In genomic region chrY:2824493-2824892, GRCh38 we compare ENCODE assay signal across 2 cellular contexts.
TF ChIP-seq lines count a peak whose summit lies in the region.

No MANE protein-coding gene starts in this region.

TF ChIP-seq in HepG2, 621 proteins besides CTCF, POLR2A, EP300 and RAD21:
- TF ChIP-seq ZNF616 (CRISPR knock-in tag; IDR thresholded peaks at IDR 0.05; ENCODE audit: low read depth) (no peak), HNF1B (CRISPR knock-in tag; IDR thresholded peaks at IDR 0.05) (no peak), FOSL1 (CRISPR knock-in tag; IDR thresholded peaks at IDR 0.05; ENCODE audit: borderline replicate concordance) (peak; percentile 65; the same call in 1 of the 2 replicates), ZNF597 (CRISPR knock-in tag; IDR thresholded peaks at IDR 0.05) (no peak), ZNF367 (CRISPR knock-in tag; IDR thresholded peaks at IDR 0.05; ENCODE audit: borderline replicate concordance) (no peak), HNF4A (CRISPR knock-in tag; IDR thresholded peaks at IDR 0.05) (peak; percentile 51), MED1 (CRISPR knock-in tag; IDR thresholded peaks at IDR 0.05) (peak; percentile 78), FOXP4 (CRISPR knock-in tag; IDR thresholded peaks at IDR 0.05) (peak; percentile 47; the same call in 1 of the 2 replicates), ASH2L (IDR thresholded peaks at IDR 0.05; ENCODE audit: insufficient read length, low read depth, low read length) (peak; percentile 25), SALL1 (CRISPR knock-in tag; IDR thresholded peaks at IDR 0.05) (peak; percentile 71; the same call in 1 of the 2 replicates), RBAK (CRISPR knock-in tag; IDR thresholded peaks at IDR 0.05) (no peak), ZNF550 (CRISPR knock-in tag; IDR thresholded peaks at IDR 0.05; ENCODE audit: borderline replicate concordance) (no peak), ARID3A (IDR thresholded peaks at IDR 0.05; ENCODE audit: low read depth, low read length) (0 out of 2 replicates have a peak, but pooled peaks have one; percentile 63), ZFP36 (IDR thresholded peaks at IDR 0.05; ENCODE audit: borderline replicate concordance, low read depth, low read length, partially characterized antibody) (no peak), TEAD3 (CRISPR knock-in tag; optimal IDR thresholded peaks at IDR 0.05; ENCODE audit: borderline replicate concordance) (peak; percentile 93), ATM (IDR thresholded peaks at IDR 0.05; ENCODE audit: borderline replicate concordance) (no peak)

TF ChIP-seq in endothelial cell of umbilical vein, 7 proteins besides CTCF, POLR2A, EP300 and RAD21:
- TF ChIP-seq GATA2 (IDR thresholded peaks at IDR 0.05; ENCODE audit: insufficient read depth, insufficient read length, low read depth, low read length) (no peak), EZH2 (IDR thresholded peaks at IDR 0.05; ENCODE audit: borderline replicate concordance, low read depth, low read length, severe bottlenecking) (no peak), JUN (IDR thresholded peaks at IDR 0.05; ENCODE audit: borderline replicate concordance, insufficient read depth, insufficient read length, low read depth) (no peak), MYC (IDR thresholded peaks at IDR 0.05; ENCODE audit: low read depth, low read length) (no peak), FOS (IDR thresholded peaks at IDR 0.05; ENCODE audit: borderline replicate concordance, insufficient read depth, low read length) (no peak), POLR2AphosphoS5 (IDR thresholded peaks at IDR 0.05; ENCODE audit: insufficient read depth, low read depth, low read length) (no peak), MAX (IDR thresholded peaks at IDR 0.05; ENCODE audit: insufficient read depth, insufficient read length) (no peak)
TF ChIP-seq in endothelial cell of umbilical vein: peak in this region for 0.
